In genomic region chr13:114079601-114080536, GRCh38 we compare ENCODE assay signal across 16 cellular contexts. TPM values are rescaled to one million over a fixed set of nuclear protein-coding genes. Genes with fewer than 3 reads are reported as not detected.
DNase-seq lines count a peak whose midpoint lies in the region; ATAC-seq, FAIRE-seq and TF ChIP-seq lines count a peak whose summit lies in the region.
"Had no signal": no experiment of that assay in that cellular context is flagged by ENCODE, and none has a peak within 500 bp of the region (broad histone marks: within the 10 kb centered on the region; RNA-seq: fewer than 3 reads in every experiment).

No MANE protein-coding gene starts in this region.

- no peak overlapping the region for H3K4me2 ChIP-seq in HepG2 (ENCODE audit: low read depth, low read length)

- H3K9me3 ChIP-seq in right lobe of liver (no peaks in the 10 kb centered on the region), HepG2 (ENCODE audit: low read length) (no peaks in the 10 kb centered on the region), gastroesophageal sphincter (no peaks in the 10 kb centered on the region), colonic mucosa (no peaks in the 10 kb centered on the region)
- H3K9me3 ChIP-seq: neutrophil had no signal

- intact Hi-C loops in right lobe of liver (cut with DNase I) = no loop called here
- intact Hi-C loops in HepG2 (cut with micrococcal nuclease; ENCODE audit: unreplicated experiment) = no loop called here
- intact Hi-C loops in colonic mucosa (cut with DNase I) = no loop called here

- TF ChIP-seq CTCF in right lobe of liver (IDR thresholded peaks at IDR 0.05) (no peak), HepG2 (CRISPR knock-in tag; IDR thresholded peaks at IDR 0.05) (no peak), gastroesophageal sphincter (IDR thresholded peaks at IDR 0.05) (no peak), nephron progenitor cell (IDR thresholded peaks at IDR 0.05) (no peak), colonic mucosa (IDR thresholded peaks at IDR 0.05) (no peak)

- H3K27me3 ChIP-seq in right lobe of liver (no peaks in the 10 kb centered on the region), HepG2 (ENCODE audit: control insufficient read depth in 1 of 2, insufficient read depth in 2 of 2, low read length in 2 of 2) (peaks cover 6 to 57% of the 10 kb centered on the region in 2 experiments; a peak in 4 of 5 replicates), gastroesophageal sphincter (no peaks in the 10 kb centered on the region), colonic mucosa (no peaks in the 10 kb centered on the region)
- H3K27me3 ChIP-seq: neutrophil had no signal

- H3K79me2 ChIP-seq in HepG2 (ENCODE audit: insufficient read depth, low read length) = no peaks in the 10 kb centered on the region

- no peak overlapping the region for H2AFZ ChIP-seq in HepG2 (ENCODE audit: low read length)

- CTCF ChIA-PET in HepG2 (lab: Yijun Ruan, JAX; ENCODE audit: low intra/inter-chr PET ratio, low total read pairs) = no interaction called here

- H3K36me3 ChIP-seq in right lobe of liver (no peaks in the 10 kb centered on the region), HepG2 (replicated peaks in 1 of 2; ENCODE audit: control insufficient read depth in 1 of 2, insufficient read depth in 2 of 2, low read length in 2 of 2) (no peaks in the 10 kb centered on the region), gastroesophageal sphincter (peaks cover 0 to 4% of the 10 kb centered on the region in 2 donors), colonic mucosa (no peaks in the 10 kb centered on the region)
- H3K36me3 ChIP-seq: neutrophil had no signal

- peaks cover 47% of the 10 kb centered on the region for H3K4me1 Mint-ChIP-seq in nephron progenitor cell

- BruUV-seq in HepG2 (replicated peaks; lab: Mats Ljungman, UMichigan) = no TSS peak

- TF ChIP-seq RAD21 in HepG2 (CRISPR knock-in tag; IDR thresholded peaks at IDR 0.05) = no peak

- H3K9ac ChIP-seq in HepG2 (ENCODE audit: insufficient read depth, low read depth, low read length) (no peak overlapping the region), colonic mucosa (ENCODE audit: low read depth in 2 of 2, low read length in 2 of 2) (peak overlapping the region in 1 of 2 donors; percentile 2)

- TF ChIP-seq POLR2A in right lobe of liver (IDR thresholded peaks at IDR 0.05) (no peak), HepG2 (IDR thresholded peaks at IDR 0.05; ENCODE audit: insufficient read depth in 1 of 2, low read depth in 2 of 2, low read length in 2 of 2) (no peak), gastroesophageal sphincter (IDR thresholded peaks at IDR 0.05) (no peak)

- H3K4me3 ChIP-seq in right lobe of liver (no peak overlapping the region), HepG2 (replicated peaks in 1 of 3; ENCODE audit: insufficient read depth in 1 of 3, low read depth in 2 of 3, low read length in 3 of 3) (no peak overlapping the region), gastroesophageal sphincter (no peak overlapping the region), colonic mucosa (no peak overlapping the region)

- WGBS in right lobe of liver (ENCODE audit: insufficient coverage, low coverage, low lambda C conversion rate, missing lambda C conversion rate) = 100% methylated on average over 2 of the region's 37 CpGs
- 0% methylated on average over 5 of the region's 37 CpGs for WGBS in HepG2 (ENCODE audit: low lambda C conversion rate)
- 95 to 100% methylated on average over 1 to 4 of the region's 37 CpGs for WGBS in gastroesophageal sphincter (ENCODE audit: low coverage in 1 of 2), 2 donors

- FAIRE-seq in HepG2 (lab: Jason Lieb, UNC) = no peak

- no peaks in the 10 kb centered on the region for H4K20me1 ChIP-seq in HepG2 (ENCODE audit: insufficient read depth, low read length)

- no peak for TF ChIP-seq EP300 in HepG2 (IDR thresholded peaks at IDR 0.05; ENCODE audit: low read depth in 2 of 2, low read length in 2 of 2)
- TF ChIP-seq EP300 in HepG2 (CRISPR knock-in tag; IDR thresholded peaks at IDR 0.05; ENCODE audit: borderline replicate concordance) = no peak
- TF ChIP-seq EP300 in gastroesophageal sphincter (IDR thresholded peaks at IDR 0.05) = no peak

- peak in 1 of 4 donors; percentile 15 for ATAC-seq in right lobe of liver
- no peak for ATAC-seq in HepG2
- ATAC-seq in gastroesophageal sphincter = no peak
- no peak for ATAC-seq in HG02678 (IDR thresholded peaks at IDR 0.05; ENCODE audit: unreplicated experiment)

- peaks cover 5% of the 10 kb centered on the region for H3K36me3 Mint-ChIP-seq in nephron progenitor cell (ENCODE audit: low read depth)

- peaks cover 6% of the 10 kb centered on the region for H3K9me3 Mint-ChIP-seq in nephron progenitor cell

- peaks cover 31% of the 10 kb centered on the region for H3K27me3 Mint-ChIP-seq in nephron progenitor cell (ENCODE audit: low read depth, poor library complexity)
- H3K27me3 Mint-ChIP-seq: activated naive CD4-positive, alpha-beta T cell treated with anti-CD3 and anti-CD28 coated beads, Interleukin-2, amount 10 ng/mL, durations not matched to agents 7 days and 5 days had no signal

- DNase-seq in right lobe of liver = peak in 2 of 3 donors; percentile 44 to 46
- DNase-seq in HepG2 (ENCODE audit: low spot score) = no peak
- peak; percentile 30 for DNase-seq in nephron progenitor cell
- DNase-seq in colonic mucosa = no peak
- DNase-seq in foreskin melanocyte = no peak
- DNase-seq in dermis blood vessel endothelial cell = no peak
- DNase-seq: activated naive CD4-positive, alpha-beta T cell treated with anti-CD3 and anti-CD28 coated beads, Interleukin-2, amount 10 ng/mL, durations not matched to agents 7 days and 5 days; DMS153; hippocampal formation; NCI-H2081 treated with DMSO at 0.1 percent for 48 hours; NCI-H82; SHP77 treated with DMSO at 0.1 percent for 48 hours; substantia nigra had no signal

- POLR2A ChIA-PET in HepG2 (lab: Yijun Ruan, JAX) = no interaction called here

- in situ Hi-C loops in HepG2 (cut with HindIII; ENCODE audit: extremely low pct_ligation_motif_present, low pct_unique_long_range_greater_than_20kb) = no loop called here

- no peak overlapping the region for H3K4me3 Mint-ChIP-seq in nephron progenitor cell
- H3K4me3 Mint-ChIP-seq: activated naive CD4-positive, alpha-beta T cell treated with anti-CD3 and anti-CD28 coated beads, Interleukin-2, amount 10 ng/mL, durations not matched to agents 7 days and 5 days had no signal

- H3K27ac ChIP-seq in right lobe of liver = no peak overlapping the region
- H3K27ac ChIP-seq in HepG2 (ENCODE audit: extremely low read length, insufficient read depth, low read length) = no peak overlapping the region
- H3K27ac ChIP-seq in gastroesophageal sphincter = peak overlapping the region in 3 of 4 donors; percentile 80 to 86 (median 81)
- no peak overlapping the region for H3K27ac ChIP-seq in colonic mucosa
- H3K27ac ChIP-seq: neutrophil had no signal

- H3K4me1 ChIP-seq in right lobe of liver (no peaks in the 10 kb centered on the region), HepG2 (ENCODE audit: insufficient read depth, low read length) (no peaks in the 10 kb centered on the region), gastroesophageal sphincter (peaks cover 0 to 40% (median 23%) of the 10 kb centered on the region in 3 donors), colonic mucosa (peaks cover 5% of the 10 kb centered on the region)

- H3K27ac Mint-ChIP-seq in nephron progenitor cell = no peak overlapping the region
- H3K27ac Mint-ChIP-seq: activated naive CD4-positive, alpha-beta T cell treated with anti-CD3 and anti-CD28 coated beads, Interleukin-2, amount 10 ng/mL, durations not matched to agents 7 days and 5 days had no signal

TF ChIP-seq in HepG2, 621 proteins besides CTCF, POLR2A, EP300 and RAD21 (continues in another document):
- no peak for TF ChIP-seq ZNF550 (CRISPR knock-in tag; IDR thresholded peaks at IDR 0.05; ENCODE audit: borderline replicate concordance)
- no peak for TF ChIP-seq RFX5 (IDR thresholded peaks at IDR 0.05; ENCODE audit: low read depth, low read length)
- no peak for TF ChIP-seq ZNF556 (CRISPR knock-in tag; IDR thresholded peaks at IDR 0.05; ENCODE audit: borderline replicate concordance)
- no peak for TF ChIP-seq ZBTB7A (CRISPR knock-in tag; IDR thresholded peaks at IDR 0.05)
- no peak for TF ChIP-seq REXO4 (CRISPR knock-in tag; IDR thresholded peaks at IDR 0.05; ENCODE audit: borderline replicate concordance)
- no peak for TF ChIP-seq ZNF136 (CRISPR knock-in tag; IDR thresholded peaks at IDR 0.05; ENCODE audit: low read depth)
- no peak for TF ChIP-seq ZFY (CRISPR knock-in tag; IDR thresholded peaks at IDR 0.05)
- no peak for TF ChIP-seq ZBTB3 (CRISPR knock-in tag; IDR thresholded peaks at IDR 0.05; ENCODE audit: borderline replicate concordance, low read depth)

RNA-seq across cellular contexts. Expression of gene RASA3, which starts 52.6 kb away (rescaled TPM):
- total RNA-seq in right lobe of liver (1 to 10 TPM; 3.5 to 7.9 (median 4.6) TPM), HepG2 (2016; rRNA removed; fragmentation: Illumina TruSeq; extraction: Trizol) (not detected in 2 replicates), gastroesophageal sphincter (10 to 100 TPM; 25.0 to 43.1 (median 30.2) TPM), colonic mucosa (1 to 10 TPM; 4.4 to 7.2 TPM), dermis blood vessel endothelial cell (35.4 and 51.4 TPM in 2 replicates)
- total RNA-seq in HepG2 (2016; cell fraction: cytosol; rRNA removed; fragmentation: Illumina TruSeq; extraction: Trizol; ENCODE audit: low read depth) = not detected in 2 replicates
- total RNA-seq in HepG2 (2016; cell fraction: insoluble cytoplasmic fraction; rRNA removed; fragmentation: Illumina TruSeq; extraction: Trizol) = 0.06 and 0.09 TPM in 2 replicates
- not detected in 2 replicates for total RNA-seq in HepG2 (2016; cell fraction: membrane; rRNA removed; fragmentation: Illumina TruSeq; extraction: Trizol)
- total RNA-seq in HepG2 (2016; cell fraction: nucleus; rRNA removed; fragmentation: Illumina TruSeq; extraction: Trizol) = 0.09 TPM in 1 of 2 replicates, not detected in the other
- polyA plus RNA-seq in HepG2 (2011; rRNA removed) = 0.05 and 0.07 TPM in 2 replicates
- 0.09 TPM in 2 replicates for polyA plus RNA-seq in HepG2 (2011; cell fraction: cytosol; rRNA removed)
- polyA plus RNA-seq in HepG2 (2011; cell fraction: nucleus; rRNA removed) = 0.14 and 0.21 TPM in 2 replicates
- 0.04 TPM in 1 of 2 replicates, not detected in the other for polyA plus RNA-seq in HepG2 (2012)
- not detected in 2 replicates for polyA plus RNA-seq in HepG2 (2016; cell fraction: cytosol; fragmentation: Illumina TruSeq; extraction: Trizol; ENCODE audit: low read depth)
- polyA plus RNA-seq in HepG2 (2016; cell fraction: insoluble cytoplasmic fraction; fragmentation: Illumina TruSeq; extraction: Trizol; ENCODE audit: low read depth) = not detected in 2 replicates
- not detected in 2 replicates for polyA plus RNA-seq in HepG2 (2016; cell fraction: membrane; fragmentation: Illumina TruSeq; extraction: Trizol; ENCODE audit: low read depth)
- polyA plus RNA-seq in HepG2 (2016; cell fraction: nucleus; fragmentation: Illumina TruSeq; extraction: Trizol; ENCODE audit: insufficient read depth, low read depth) = 0.11 TPM in 1 of 2 replicates, not detected in the other
- polyA minus RNA-seq in HepG2 (2011; rRNA and poly(A)+ RNA removed; ENCODE audit: low replicate concordance) = 0.20 and 10.0 TPM in 2 replicates
- 0.20 and 0.26 TPM in 2 replicates for polyA minus RNA-seq in HepG2 (2011; cell fraction: cytosol; rRNA and poly(A)+ RNA removed)
- 0.12 and 0.26 TPM in 2 replicates for polyA minus RNA-seq in HepG2 (2011; cell fraction: nucleus; rRNA and poly(A)+ RNA removed)

Comparison
In these comparisons a context has a peak if more than half of its experiments do, and no peak if none do; other contexts are left out.
1. DNase-seq: peak in right lobe of liver (2 of 3) and nephron progenitor cell (single experiment); none in HepG2 (single experiment), colonic mucosa (single experiment), foreskin melanocyte (single experiment) and dermis blood vessel endothelial cell (single experiment).
2. H3K27ac ChIP-seq: peak in gastroesophageal sphincter (3 of 4); none in right lobe of liver (0 of 3), HepG2 (single experiment) and colonic mucosa (single experiment).